Comparison of ENCODE assay signal across 8 cellular contexts in the genomic region with DNA sequence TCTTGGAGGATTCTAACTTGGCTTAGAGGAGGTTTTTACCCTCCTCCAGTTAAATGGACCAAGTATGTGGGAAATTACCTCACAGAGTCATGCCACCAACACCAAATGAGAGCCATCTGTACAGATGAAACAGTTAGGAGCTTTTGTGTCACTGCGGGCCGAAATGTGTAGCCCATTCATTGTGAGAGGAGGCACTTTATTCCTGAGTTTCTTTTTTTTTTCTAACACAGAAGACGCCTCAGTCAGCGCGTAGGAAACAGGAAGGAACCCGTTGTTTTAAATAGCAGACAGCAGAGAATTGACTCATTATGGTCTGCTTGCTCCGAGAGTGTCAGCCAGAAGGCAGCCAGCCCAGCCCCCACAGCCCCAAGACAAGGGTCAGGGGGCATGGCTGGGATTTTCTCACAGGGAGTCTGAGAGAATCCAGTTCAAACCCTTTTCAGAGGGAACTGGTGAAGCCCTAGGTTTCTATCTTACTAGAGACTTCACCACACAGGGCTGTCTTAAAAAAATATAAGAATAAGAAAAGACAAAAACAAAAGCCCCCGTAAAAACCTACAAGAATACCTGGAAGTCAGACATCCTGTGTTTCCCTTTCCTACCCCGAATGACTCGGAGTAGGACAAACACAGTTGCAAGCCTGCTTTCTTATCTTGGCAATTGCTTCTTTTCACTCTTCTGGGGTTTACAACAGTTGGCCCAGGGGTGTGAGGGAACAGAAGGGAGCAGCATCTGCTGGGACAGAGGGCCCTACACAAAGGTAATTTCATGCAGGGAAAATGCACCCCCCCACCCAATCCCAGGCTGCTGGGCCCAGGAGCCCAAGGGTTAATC.
DNase-seq lines count a peak whose midpoint lies in the region; ATAC-seq and TF ChIP-seq lines count a peak whose summit lies in the region.

No MANE protein-coding gene starts in this region.

- H3K27me3 ChIP-seq in CD8-positive, alpha-beta memory T cell (ENCODE audit: insufficient read depth, low read length, poor library complexity, severe bottlenecking), result no peaks in the 10 kb centered on the region
- H3K27me3 ChIP-seq in esophagus (ENCODE audit: control insufficient read depth in 1 of 2, insufficient read depth in 2 of 2, low read length in 2 of 2) (no peaks in the 10 kb centered on the region), stomach (no peaks in the 10 kb centered on the region)

- no peak overlapping the region for H3K27ac ChIP-seq in CD8-positive, alpha-beta memory T cell (ENCODE audit: low read depth, low read length)
- peak overlapping the region; percentile 50 to 72 for H3K27ac ChIP-seq in esophagus (ENCODE audit: low read depth in 2 of 2, low read length in 1 of 2)
- H3K27ac ChIP-seq in stomach, result peak overlapping the region; percentile 64 to 88 (median 82)

- H3K4me1 ChIP-seq in CD8-positive, alpha-beta memory T cell (ENCODE audit: insufficient read depth, low read length), result peaks cover 12% of the 10 kb centered on the region
- no peaks in the 10 kb centered on the region for H3K4me1 ChIP-seq in esophagus (ENCODE audit: control insufficient read depth in 2 of 2, insufficient read depth in 2 of 2, low read length in 1 of 2)
- H3K4me1 ChIP-seq in stomach, result peaks cover 13 to 44% (median 28%) of the 10 kb centered on the region in 4 donors

- peaks cover 14 to 28% (median 22%) of the 10 kb centered on the region in 5 donors for H3K9me3 Mint-ChIP-seq in CD8-positive, alpha-beta memory T cell
- H3K9me3 Mint-ChIP-seq in activated CD4-positive, alpha-beta T cell treated with anti-CD3 and anti-CD28 coated beads, Interleukin-2, amount 10 ng/mL, durations not matched to agents 7 days and 5 days, result peaks cover 16% of the 10 kb centered on the region

- ATAC-seq in GM19463 (IDR thresholded peaks at IDR 0.05; ENCODE audit: unreplicated experiment) (peak; percentile 83), HG03575 (IDR thresholded peaks at IDR 0.05; ENCODE audit: extremely low read depth, insufficient number of reproducible peaks, low FRiP score, unreplicated experiment) (peak; percentile 85)

- DNase-seq in CD8-positive, alpha-beta memory T cell, result no peak
- peak; percentile 31 for DNase-seq in activated CD4-positive, alpha-beta T cell treated with anti-CD3 and anti-CD28 coated beads, Interleukin-2, amount 10 ng/mL, durations not matched to agents 7 days and 5 days
- DNase-seq in myocyte (ENCODE audit: low read depth) (peak; percentile 80), stomach (no peak), GOT3 (lab: John Stamatoyannopoulos, UW) (no peak)

- no peaks in the 10 kb centered on the region for H3K36me3 ChIP-seq in CD8-positive, alpha-beta memory T cell (ENCODE audit: insufficient read depth, low read length)
- H3K36me3 ChIP-seq in esophagus (ENCODE audit: control insufficient read depth in 2 of 2, insufficient read depth in 2 of 2, low read length in 1 of 2), result no peaks in the 10 kb centered on the region
- H3K36me3 ChIP-seq in stomach, result no peaks in the 10 kb centered on the region

- POLR2A ChIA-PET in CD8-positive, alpha-beta memory T cell (lab: Charles Lee), result no interaction called here
- POLR2A ChIA-PET in activated CD4-positive, alpha-beta T cell treated with anti-CD3 and anti-CD28 coated beads, Interleukin-2, amount 10 ng/mL, durations not matched to agents 7 days and 5 days (lab: Charles Lee), result no interaction called here

- 14 to 22% methylated on average over 10 of the region's 10 CpGs for WGBS in esophagus, 2 donors
- WGBS in stomach, 5 donors, result 4 to 13% (median 12%) methylated on average over 10 of the region's 10 CpGs

- peaks cover 0 to 8% of the 10 kb centered on the region in 2 donors for H3K27me3 Mint-ChIP-seq in CD8-positive, alpha-beta memory T cell
- H3K27me3 Mint-ChIP-seq in activated CD4-positive, alpha-beta T cell treated with anti-CD3 and anti-CD28 coated beads, Interleukin-2, amount 10 ng/mL, durations not matched to agents 7 days and 5 days, result peaks cover 5% of the 10 kb centered on the region

- no peak for TF ChIP-seq CTCF in stomach (IDR thresholded peaks at IDR 0.05)

- CTCF ChIA-PET in CD8-positive, alpha-beta memory T cell (lab: Charles Lee), result no interaction called here
- CTCF ChIA-PET in activated CD4-positive, alpha-beta T cell treated with anti-CD3 and anti-CD28 coated beads, Interleukin-2, amount 10 ng/mL, durations not matched to agents 7 days and 5 days (lab: Charles Lee), result interaction anchor here (1.0 kb wide), 1 partner anchor 63 kb away, joined by 3 read pairs; no protein-coding TSS in a partner anchor

- H3K36me3 Mint-ChIP-seq in CD8-positive, alpha-beta memory T cell, result peaks cover 2 to 18% (median 3%) of the 10 kb centered on the region in 3 donors
- peaks cover 4% of the 10 kb centered on the region for H3K36me3 Mint-ChIP-seq in activated CD4-positive, alpha-beta T cell treated with anti-CD3 and anti-CD28 coated beads, Interleukin-2, amount 10 ng/mL, durations not matched to agents 7 days and 5 days (ENCODE audit: low read depth)

- TF ChIP-seq EP300 in stomach (IDR thresholded peaks at IDR 0.05), result no peak

- no peak overlapping the region for H3K4me3 ChIP-seq in CD8-positive, alpha-beta memory T cell (ENCODE audit: low read length)
- H3K4me3 ChIP-seq in esophagus (ENCODE audit: low read depth in 1 of 2, low read length in 2 of 2) (no peak overlapping the region), stomach (no peak overlapping the region)

- peak overlapping the region in 6 of 7 donors; percentile 10 to 57 (median 18) for H3K4me3 Mint-ChIP-seq in CD8-positive, alpha-beta memory T cell
- H3K4me3 Mint-ChIP-seq in activated CD4-positive, alpha-beta T cell treated with anti-CD3 and anti-CD28 coated beads, Interleukin-2, amount 10 ng/mL, durations not matched to agents 7 days and 5 days, result peak overlapping the region; percentile 7

- peak overlapping the region in 4 of 8 donors; percentile 14 to 64 (median 44) for H3K27ac Mint-ChIP-seq in CD8-positive, alpha-beta memory T cell
- peak overlapping the region; percentile 88 for H3K27ac Mint-ChIP-seq in activated CD4-positive, alpha-beta T cell treated with anti-CD3 and anti-CD28 coated beads, Interleukin-2, amount 10 ng/mL, durations not matched to agents 7 days and 5 days

- intact Hi-C loops in stomach (cut with DNase I; ENCODE audit: low total_unique reads), result no loop called here

- H3K4me1 Mint-ChIP-seq in CD8-positive, alpha-beta memory T cell, result peaks cover 12% of the 10 kb centered on the region in 3 donors
- H3K4me1 Mint-ChIP-seq in activated CD4-positive, alpha-beta T cell treated with anti-CD3 and anti-CD28 coated beads, Interleukin-2, amount 10 ng/mL, durations not matched to agents 7 days and 5 days, result peaks cover 23% of the 10 kb centered on the region

- H3K9me3 ChIP-seq in CD8-positive, alpha-beta memory T cell (ENCODE audit: low read length), result no peaks in the 10 kb centered on the region
- no peaks in the 10 kb centered on the region for H3K9me3 ChIP-seq in esophagus (ENCODE audit: control insufficient read depth in 2 of 2, insufficient read depth in 1 of 2, low read depth in 1 of 2, low read length in 1 of 2)
- H3K9me3 ChIP-seq in stomach, result peaks cover 0 to 25% (median 13%) of the 10 kb centered on the region in 4 donors

- no peak for TF ChIP-seq POLR2A in stomach (IDR thresholded peaks at IDR 0.05)

Comparison
In these comparisons a context has a peak if more than half of its experiments do, and no peak if none do; other contexts are left out.
1. DNase-seq: peak in activated CD4-positive, alpha-beta T cell treated with anti-CD3 and anti-CD28 coated beads, Interleukin-2, amount 10 ng/mL, durations not matched to agents 7 days and 5 days (single experiment) and myocyte (single experiment); none in CD8-positive, alpha-beta memory T cell (0 of 5), stomach (single experiment) and GOT3 (single experiment).